Comparison of ENCODE assay signal across 8 cellular contexts in the genomic region with DNA sequence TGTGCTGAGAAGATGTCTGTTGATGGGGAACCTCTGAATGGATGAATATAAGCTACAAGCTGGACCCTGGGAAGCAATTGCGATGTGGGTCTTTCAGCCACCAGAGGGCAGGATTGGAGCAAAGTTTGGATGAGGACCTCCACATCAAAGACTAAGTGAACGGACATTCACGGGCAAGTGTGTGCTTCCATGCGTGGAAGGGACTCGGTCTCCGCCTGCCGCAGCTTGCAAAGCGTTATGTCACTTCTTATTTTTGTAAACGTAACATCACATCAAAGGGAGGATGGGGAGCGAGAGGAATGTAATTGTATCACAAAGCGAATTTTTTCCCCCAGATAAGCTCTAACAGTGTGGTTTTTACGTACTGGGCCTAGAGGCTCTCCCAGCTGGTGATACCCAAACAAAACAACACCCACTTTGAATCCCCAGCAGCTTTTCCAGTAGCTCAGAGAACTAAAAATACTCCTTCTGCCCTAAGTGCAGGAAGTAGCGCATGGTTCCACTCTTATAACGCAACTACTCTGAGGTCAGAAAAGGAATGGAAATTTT.
DNase-seq lines count a peak whose midpoint lies in the region; ATAC-seq, FAIRE-seq and TF ChIP-seq lines count a peak whose summit lies in the region.

No MANE protein-coding gene starts in this region.

- H3F3A ChIP-seq in Loucy (ENCODE audit: low read depth): no peaks in the 10 kb centered on the region

- no peaks in the 10 kb centered on the region for H3K27me3 ChIP-seq in HAP-1 (ENCODE audit: low read depth)
- no peaks in the 10 kb centered on the region for H3K27me3 ChIP-seq in Loucy (ENCODE audit: insufficient read depth, low read length, poor library complexity, severe bottlenecking)
- H3K27me3 ChIP-seq in pancreas: no peaks in the 10 kb centered on the region
- H3K27me3 ChIP-seq in thyroid gland: no peaks in the 10 kb centered on the region

- TF ChIP-seq CTCF in Loucy (conservative IDR thresholded peaks at IDR 0.05; ENCODE audit: low read length) (peak; percentile 76), pancreas (IDR thresholded peaks at IDR 0.05) (peak; percentile 66 to 74 (median 70)), thyroid gland (IDR thresholded peaks at IDR 0.05) (peak; percentile 51 to 93 (median 76))

- H3K27ac ChIP-seq in SK-N-MC: no peak overlapping the region
- H3K27ac ChIP-seq in pancreas: no peak overlapping the region
- peak overlapping the region; percentile 70 to 92 (median 77) for H3K27ac ChIP-seq in thyroid gland

- WGBS in pancreas, 2 donors: 3 to 4% methylated on average over 14 of the region's 14 CpGs
- WGBS in thyroid gland, 2 donors: 8 to 15% methylated on average over 14 of the region's 14 CpGs

- peak overlapping the region; percentile 83 for H3K4me2 ChIP-seq in Loucy (ENCODE audit: low read depth, low read length, poor library complexity, severe bottlenecking)

- H3K36me3 Mint-ChIP-seq in activated naive CD8-positive, alpha-beta T cell treated with anti-CD3 and anti-CD28 coated beads for 36 hours: no peaks in the 10 kb centered on the region

- H3K4me1 Mint-ChIP-seq in activated naive CD8-positive, alpha-beta T cell treated with anti-CD3 and anti-CD28 coated beads for 36 hours: peaks cover 12% of the 10 kb centered on the region

- TF ChIP-seq POLR2A in thyroid gland (IDR thresholded peaks at IDR 0.05): peak in 1 of 2 donors; percentile 26

- H3K36me3 ChIP-seq in HAP-1 (replicated peaks) (no peaks in the 10 kb centered on the region), Loucy (ENCODE audit: insufficient read depth, low read length) (no peaks in the 10 kb centered on the region), SK-N-MC (ENCODE audit: insufficient read depth, low read length) (no peaks in the 10 kb centered on the region), pancreas (no peaks in the 10 kb centered on the region), thyroid gland (peaks cover 37 to 45% of the 10 kb centered on the region in 2 donors)

- intact Hi-C loops in Right ventricle myocardium superior (cut with DNase I) (loop anchor here (2.0 to 10.0 kb wide), 2 partner anchors 123 to 501 kb away; no protein-coding TSS in a partner anchor), pancreas (cut with DNase I) (loop anchor here in 1 of 3 donors (5.0 to 10.0 kb wide), 2 partner anchors 133 to 241 kb away; no protein-coding TSS in a partner anchor), thyroid gland (cut with DNase I) (loop anchor here (10.0 kb wide), 4 partner anchors 101 to 401 kb away; a partner anchor contains a TSS)

- peak overlapping the region; percentile 88 for H3K4me3 Mint-ChIP-seq in activated naive CD8-positive, alpha-beta T cell treated with anti-CD3 and anti-CD28 coated beads for 36 hours

- H3K4me1 ChIP-seq in HAP-1 (peaks cover 4% of the 10 kb centered on the region; the same call in 1 of the 2 replicates), Loucy (ENCODE audit: insufficient read depth, low read length, poor library complexity, severe bottlenecking) (peaks cover 4% of the 10 kb centered on the region), pancreas (no peaks in the 10 kb centered on the region), thyroid gland (peaks cover 11 to 24% of the 10 kb centered on the region in 2 donors)

- no peaks in the 10 kb centered on the region for H4K20me1 ChIP-seq in Loucy (ENCODE audit: insufficient read depth, low read length, poor library complexity, severe bottlenecking)

- H3K79me2 ChIP-seq in Loucy (ENCODE audit: insufficient read depth, low read length): no peaks in the 10 kb centered on the region

- no peak for FAIRE-seq in pancreas (lab: Jason Lieb, UNC)

- H3K9me3 Mint-ChIP-seq in activated naive CD8-positive, alpha-beta T cell treated with anti-CD3 and anti-CD28 coated beads for 36 hours: no peaks in the 10 kb centered on the region

- ATAC-seq in Right ventricle myocardium superior (ENCODE audit: poor library complexity) (peak; percentile 91), pancreas (peak; percentile 87 to 95 (median 91))

- DNase-seq in GF-D8 (lab: John Stamatoyannopoulos, UW): peak; percentile 2
- peak; percentile 75 to 87 for DNase-seq in HAP-1 (ENCODE audit: low spot score in 2 of 2)
- DNase-seq in SK-N-MC (ENCODE audit: low read depth, low spot score): peak; percentile 8
- DNase-seq in activated naive CD8-positive, alpha-beta T cell treated with anti-CD3 and anti-CD28 coated beads for 36 hours: peak; percentile 70
- peak; percentile 84 for DNase-seq in Right ventricle myocardium superior
- DNase-seq in pancreas: peak in 5 of 6 donors; percentile 59 to 84 (median 74)
- DNase-seq in thyroid gland: peak; percentile 89

- peak overlapping the region; percentile 77 for H3K9ac ChIP-seq in Loucy (ENCODE audit: low read depth, low read length, poor library complexity, severe bottlenecking)
- no peak overlapping the region for H3K9ac ChIP-seq in SK-N-MC (ENCODE audit: insufficient read length)

- no peaks in the 10 kb centered on the region for H3K9me2 ChIP-seq in Loucy (replicated peaks; ENCODE audit: low read depth, low read length)

- in situ Hi-C loops in HAP-1 (cut with MboI; ENCODE audit: low sequenced_read_pairs): loop anchor here (5.0 to 25.0 kb wide), 2 partner anchors 243 to 408 kb away; no protein-coding TSS in a partner anchor

- peak overlapping the region; percentile 87 for H3K27ac Mint-ChIP-seq in activated naive CD8-positive, alpha-beta T cell treated with anti-CD3 and anti-CD28 coated beads for 36 hours

- peak overlapping the region; percentile 89 for H2AFZ ChIP-seq in Loucy (ENCODE audit: low read length)

- H3K9me3 ChIP-seq in HAP-1 (no peaks in the 10 kb centered on the region), Loucy (ENCODE audit: insufficient read depth, low read depth, low read length) (no peaks in the 10 kb centered on the region), SK-N-MC (ENCODE audit: low read depth, low read length) (no peaks in the 10 kb centered on the region), pancreas (no peaks in the 10 kb centered on the region), thyroid gland (no peaks in the 10 kb centered on the region)

- H3K4me3 ChIP-seq in HAP-1 (peak overlapping the region; percentile 25), Loucy (ENCODE audit: low read length, poor library complexity, severe bottlenecking) (peak overlapping the region; percentile 76), SK-N-MC (peak overlapping the region; percentile 40; the same call in 1 of the 2 replicates), pancreas (peak overlapping the region in 2 of 4 donors; percentile 30 to 38), thyroid gland (replicated peaks in 1 of 3) (peak overlapping the region in 1 of 3 donors; percentile 12)

- no peaks in the 10 kb centered on the region for H3K27me3 Mint-ChIP-seq in activated naive CD8-positive, alpha-beta T cell treated with anti-CD3 and anti-CD28 coated beads for 36 hours

Comparison
In these comparisons a context has a peak if more than half of its experiments do, and no peak if none do; other contexts are left out.
1. DNase-seq: peak in every context shown above with its lines; median percentile 89 in thyroid gland; 84 in Right ventricle myocardium superior; 81 in HAP-1; 74 in pancreas; 70 in activated naive CD8-positive, alpha-beta T cell treated with anti-CD3 and anti-CD28 coated beads for 36 hours; 8 in SK-N-MC; 2 in GF-D8.
2. H3K27ac ChIP-seq: peak in thyroid gland (3 of 3); none in SK-N-MC (single experiment) and pancreas (0 of 4).
3. Peak in every context shown above with its lines, with median percentiles within 50 percentile points of each other: CTCF ChIP-seq.